ENCODE assay signal across 8 cellular contexts in genomic region chr16:28924762-28925385, GRCh38. TPM values are rescaled to one million over a fixed set of nuclear protein-coding genes. Genes with fewer than 3 reads are reported as not detected.
DNase-seq lines count a peak whose midpoint lies in the region; ATAC-seq and TF ChIP-seq lines count a peak whose summit lies in the region.

A gene with protein sequence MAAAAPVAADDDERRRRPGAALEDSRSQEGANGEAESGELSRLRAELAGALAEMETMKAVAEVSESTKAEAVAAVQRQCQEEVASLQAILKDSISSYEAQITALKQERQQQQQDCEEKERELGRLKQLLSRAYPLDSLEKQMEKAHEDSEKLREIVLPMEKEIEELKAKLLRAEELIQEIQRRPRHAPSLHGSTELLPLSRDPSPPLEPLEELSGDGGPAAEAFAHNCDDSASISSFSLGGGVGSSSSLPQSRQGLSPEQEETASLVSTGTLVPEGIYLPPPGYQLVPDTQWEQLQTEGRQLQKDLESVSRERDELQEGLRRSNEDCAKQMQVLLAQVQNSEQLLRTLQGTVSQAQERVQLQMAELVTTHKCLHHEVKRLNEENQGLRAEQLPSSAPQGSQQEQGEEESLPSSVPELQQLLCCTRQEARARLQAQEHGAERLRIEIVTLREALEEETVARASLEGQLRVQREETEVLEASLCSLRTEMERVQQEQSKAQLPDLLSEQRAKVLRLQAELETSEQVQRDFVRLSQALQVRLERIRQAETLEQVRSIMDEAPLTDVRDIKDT (minus strand): TSS chr16:28925238. CDS start chr16:28925163, 75 bp downstream.

- no peaks in the 10 kb centered on the region for H3K36me3 ChIP-seq in prostate gland

- H3K27me3 ChIP-seq in prostate gland (replicated peaks; ENCODE audit: insufficient read depth): no peaks in the 10 kb centered on the region

- H3K4me1 ChIP-seq in prostate gland (replicated peaks): no peaks in the 10 kb centered on the region

- TF ChIP-seq CTCF in prostate gland (IDR thresholded peaks at IDR 0.05): no peak

- no peaks in the 10 kb centered on the region for H3K9me3 ChIP-seq in prostate gland

- H3K27ac ChIP-seq in prostate gland: peak within 1 kb of the TSS; percentile 96 to 98

- peak within 1 kb of the TSS; percentile 61 to 77 for H3K4me3 ChIP-seq in prostate gland

- ATAC-seq in HG02885 (IDR thresholded peaks at IDR 0.05; ENCODE audit: poor library complexity, unreplicated experiment) (peak; percentile 67), left ventricle myocardium superior (peak; percentile 95)

- DNase-seq in NCI-H1694 (lab: John Stamatoyannopoulos, UW): peak; percentile 75
- DNase-seq in T-helper 2 cell: peak; percentile 91 to 95 (median 92)
- DNase-seq in amygdala (lab: John Stamatoyannopoulos, UW): peak; percentile 39 to 98 (median 86)
- DNase-seq in left ventricle myocardium superior: peak; percentile 96
- DNase-seq in prostate gland (ENCODE audit: low spot score): peak; percentile 99
- DNase-seq in ureter (ENCODE audit: low spot score): peak; percentile 96

- WGBS in prostate gland: under 1% methylated on average over 55 of the region's 66 CpGs

- peak; percentile 35 for TF ChIP-seq POLR2A in GM15510 (IDR thresholded peaks at IDR 0.05; ENCODE audit: borderline replicate concordance, extremely low read depth, insufficient read length)
- peak; percentile 40 for TF ChIP-seq POLR2A in prostate gland (IDR thresholded peaks at IDR 0.05)

- intact Hi-C loops in left ventricle myocardium superior (cut with micrococcal nuclease) (no loop called here), prostate gland (cut with DNase I) (loop anchor here (5.0 kb wide), 1 partner anchor 43 kb away; no protein-coding TSS in a partner anchor)

RNA-seq across cellular contexts. Expression of the gene that starts here (rescaled TPM):
- 20.5 TPM for total RNA-seq in left ventricle myocardium superior
- 100 to 1,000 TPM; 128 to 139 TPM for total RNA-seq in prostate gland
- 26.5 TPM for total RNA-seq in ureter

Comparison
In these comparisons a context has a peak if more than half of its experiments do, and no peak if none do; other contexts are left out.
1. Peak in every context shown above with its lines: DNase-seq, ATAC-seq, H3K4me3 ChIP-seq and H3K27ac ChIP-seq.